1 cellular context compared by ENCODE assay signal in genomic region chr13:53513199-53513598, GRCh38.
TF ChIP-seq lines count a peak whose summit lies in the region.

No MANE protein-coding gene starts in this region.

TF ChIP-seq in H1, 55 proteins besides CTCF, POLR2A, EP300 and RAD21 (continued from another document):
- no peak for TF ChIP-seq ATF2 (IDR thresholded peaks at IDR 0.05; ENCODE audit: low read length)
- no peak for TF ChIP-seq ZNF274 (IDR thresholded peaks at IDR 0.05; ENCODE audit: borderline replicate concordance, extremely low read depth, low read length)
- TF ChIP-seq TAF1 (IDR thresholded peaks at IDR 0.05; ENCODE audit: low read depth, low read length), result no peak
- no peak for TF ChIP-seq CBX5 (IDR thresholded peaks at IDR 0.05; ENCODE audit: low read depth, low read length)
- TF ChIP-seq SIX5 (IDR thresholded peaks at IDR 0.05; ENCODE audit: low read depth, low read length), result no peak
- TF ChIP-seq CHD7 (IDR thresholded peaks at IDR 0.05; ENCODE audit: insufficient replicate concordance, low read length), result no peak
- no peak for TF ChIP-seq CTBP2 (IDR thresholded peaks at IDR 0.05; ENCODE audit: borderline replicate concordance, insufficient read depth, insufficient read length, low read length)
TF ChIP-seq in H1: peak in this region for 0.
